In the genomic region with DNA sequence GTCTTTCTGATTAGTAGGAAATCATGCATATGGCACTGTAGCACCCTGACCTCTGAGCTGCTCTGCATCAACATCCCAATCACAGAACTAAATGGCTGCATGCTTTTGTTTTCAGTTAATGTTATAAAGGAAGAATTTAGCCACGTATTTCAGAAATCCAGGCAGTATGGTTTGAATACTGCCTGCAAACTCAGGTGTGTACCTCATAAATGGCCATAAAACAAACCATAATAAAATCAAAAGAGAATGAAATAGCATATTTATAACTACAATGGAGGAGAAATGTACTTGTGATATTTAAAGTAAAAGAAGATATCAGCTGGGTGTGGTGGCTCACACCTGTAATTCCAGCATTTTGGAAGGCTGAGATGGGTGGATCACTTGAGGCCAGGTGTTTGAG, we compare ENCODE assay signal across 26 cellular contexts.
"Had no signal": no experiment of that assay in that cellular context is flagged by ENCODE, and none has a peak within 500 bp of the region (broad histone marks: within the 10 kb centered on the region; RNA-seq: fewer than 3 reads in every experiment).

No MANE protein-coding gene starts in this region.

- H3K9me3 ChIP-seq: stomach, suprapubic skin, testis, thoracic aorta, thyroid gland, tibial artery, tibial nerve, transverse colon, upper lobe of left lung, upper lobe of right lung, uterus, vagina had no signal

- H3K4me3 ChIP-seq: stomach, suprapubic skin, testis, thoracic aorta, thyroid gland, tibial artery, tibial nerve, transverse colon, upper lobe of left lung, upper lobe of right lung, uterus, vagina had no signal

- ATAC-seq: stimulated activated effector memory CD8-positive, alpha-beta T cell treated with anti-CD3 and anti-CD28 coated beads, Interleukin-12 subunit alpha, Interleukin-12 subunit beta, amount 100 ng/mL, for 72 hours; stimulated activated memory B cell treated with anti-CD40 and anti-IgM and Interleukin-4, amounts not matched to agents 10 μg/mL and 1 μg/mL and 100 μg/mL, for 72 hours; stimulated activated naive B cell treated with anti-CD40 and anti-IgM and Interleukin-4, amounts not matched to agents 10 μg/mL and 1 μg/mL and 100 μg/mL, for 72 hours; stimulated activated naive CD8-positive, alpha-beta T cell treated with anti-CD3 and anti-CD28 coated beads, Interleukin-15, amount 100 ng/mL, for 72 hours; stimulated activated naive CD8-positive, alpha-beta T cell treated with anti-CD3 and anti-CD28 coated beads, Interleukin-15, Interleukin-2, amounts not matched to agents 100 U/mL and 50 U/mL, for 24 hours; upper lobe of right lung had no signal

- H3K36me3 ChIP-seq: stomach, suprapubic skin, thoracic aorta, thyroid gland, tibial artery, tibial nerve, transverse colon, upper lobe of left lung, upper lobe of right lung, uterus, vagina had no signal

- DNase-seq: stimulated activated CD4-positive, alpha-beta T cell treated with anti-CD3 and anti-CD28 coated beads, Interleukin-2, amount 100 ng/mL, for 48 hours; stimulated activated CD4-positive, alpha-beta T cell treated with anti-CD3 and anti-CD28 coated beads, Interleukin-4, amount 100 ng/mL, for 1 hour; stimulated activated CD4-positive, alpha-beta T cell treated with anti-CD3 and anti-CD28 coated beads, Interleukin-4, amount 100 ng/mL, for 24 hours; stimulated activated CD4-positive, alpha-beta T cell treated with anti-CD3 and anti-CD28 coated beads, Interleukin-4, amount 100 ng/mL, for 4 hours; stimulated activated CD8-positive, alpha-beta memory T cell treated with anti-CD3 and anti-CD28 coated beads, Interleukin-4, amount 100 ng/mL, for 48 hours; stimulated activated naive B cell treated with anti-CD40 and anti-IgM and Interleukin-4, amounts not matched to agents 10 μg/mL and 1 μg/mL and 100 μg/mL, for 72 hours; stimulated activated naive CD4-positive, alpha-beta T cell; stimulated activated naive CD4-positive, alpha-beta T cell treated with Interleukin-2 at 50 U/mL for 16 hours; stimulated activated naive CD8-positive, alpha-beta T cell treated with anti-CD3 and anti-CD28 coated beads, Interleukin-15, amount 100 ng/mL, for 72 hours; stimulated activated naive CD8-positive, alpha-beta T cell treated with anti-CD3 and anti-CD28 coated beads, Interleukin-15, Interleukin-2, amounts not matched to agents 100 U/mL and 50 U/mL, for 24 hours; stomach; substantia nigra; testis; thyroid gland; tibial artery; transverse colon; trophoblast cell; upper lobe of right lung; uterus had no signal

- H3K4me1 ChIP-seq: stomach, suprapubic skin, testis, thyroid gland, tibial artery, tibial nerve, upper lobe of left lung, upper lobe of right lung, uterus, vagina had no signal
